ENCODE assay signal across 14 cellular contexts in the genomic region with DNA sequence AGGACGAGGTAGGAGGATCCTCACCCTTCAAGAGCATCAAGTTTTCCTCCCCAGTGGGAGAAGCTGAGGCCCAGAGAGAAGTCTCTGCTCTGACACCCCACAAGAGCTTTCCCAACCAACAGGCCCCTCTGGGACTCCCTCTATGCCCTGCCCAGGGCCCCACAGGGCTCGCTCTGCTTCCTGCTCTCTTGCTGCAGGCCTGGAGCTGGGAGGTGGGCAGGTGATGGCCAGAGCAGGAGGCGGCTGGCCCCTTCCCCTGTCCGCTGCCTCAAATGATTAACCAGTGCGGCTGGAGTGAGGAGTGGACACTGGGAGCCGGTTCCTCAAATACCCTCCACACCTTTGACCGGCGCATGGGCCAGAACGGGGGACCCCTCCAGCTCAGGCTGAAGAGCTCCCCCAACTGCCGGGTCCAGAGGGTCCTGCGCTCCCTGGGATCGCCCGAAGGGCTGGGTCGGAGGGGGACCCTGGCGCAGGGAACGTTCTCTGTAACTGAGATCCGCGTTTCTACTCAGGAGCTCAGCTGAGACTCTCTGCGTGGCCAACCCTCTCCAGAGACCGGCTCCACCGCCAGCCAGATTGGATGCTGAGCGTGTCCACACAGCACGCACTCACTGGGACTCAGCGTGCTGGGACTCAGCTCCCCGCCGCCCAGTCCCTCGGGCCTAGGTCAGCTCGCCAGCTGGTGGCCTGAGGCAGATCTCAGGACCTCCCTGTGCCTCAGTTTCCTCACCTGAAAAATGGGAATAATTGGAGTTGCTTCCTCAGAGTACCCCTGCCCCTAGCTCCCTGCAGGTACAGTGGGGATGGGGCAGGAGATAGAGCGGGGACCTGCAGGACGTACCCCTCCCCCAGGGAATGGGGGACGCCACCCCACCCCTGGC. TPM values are rescaled to one million over a fixed set of nuclear protein-coding genes. Genes with fewer than 3 reads are reported as not detected.
A peak's percentile ranks its signal among the peaks of the same experiment; 100 is the strongest.
DNase-seq lines count a peak whose midpoint lies in the region; TF ChIP-seq lines count a peak whose summit lies in the region.
"Had no signal": no experiment of that assay in that cellular context is flagged by ENCODE, and none has a peak within 500 bp of the region (broad histone marks: within the 10 kb centered on the region; RNA-seq: fewer than 3 reads in every experiment).

No MANE protein-coding gene starts in this region.

- no peaks in the 10 kb centered on the region for H3K36me3 Mint-ChIP-seq in HFFc6 (ENCODE audit: low read depth)
- H3K36me3 Mint-ChIP-seq: neural progenitor cell had no signal

- H3K27ac Mint-ChIP-seq in HFFc6 = peak overlapping the region; percentile 88
- H3K27ac Mint-ChIP-seq: neural progenitor cell had no signal

- H3K27me3 ChIP-seq in BE2C = peaks cover 83% of the 10 kb centered on the region

- no peak for TF ChIP-seq CTCF in HFFc6 (IDR thresholded peaks at IDR 0.05)
- TF ChIP-seq CTCF in BE2C (IDR thresholded peaks at IDR 0.05; ENCODE audit: low read depth, low read length) = no peak

- H3K9me3 Mint-ChIP-seq in HFFc6 = no peaks in the 10 kb centered on the region
- H3K9me3 Mint-ChIP-seq: neural progenitor cell had no signal

- H3K36me3 ChIP-seq in BE2C = no peaks in the 10 kb centered on the region
- H3K36me3 ChIP-seq: neural progenitor cell, vagina had no signal

- DNase-seq in COLO668 (lab: John Stamatoyannopoulos, UW; ENCODE audit: unreplicated experiment) = peak; percentile 16
- DNase-seq in HFFc6 = peak; percentile 55
- DNase-seq in activated CD8-positive, alpha-beta memory T cell treated with anti-CD3 and anti-CD28 coated beads, Interleukin-2, amount 50 U/mL, for 48 hours = peak; percentile 61
- peak; percentile 59 for DNase-seq in kidney tubule cell (ENCODE audit: low spot score)
- no peak for DNase-seq in D341Med (ENCODE audit: low spot score)
- DNase-seq in SW480 (ENCODE audit: low spot score) = no peak
- DNase-seq in SHP77 treated with DMSO at 0.1 percent for 48 hours (lab: John Stamatoyannopoulos, UW) = no peak
- no peak for DNase-seq in BE2C
- DNase-seq: central memory CD4-positive, alpha-beta T cell; GF-D8; NCI-H1105; Right ventricle myocardium superior had no signal

- H3K9me3 ChIP-seq in BE2C = no peaks in the 10 kb centered on the region
- H3K9me3 ChIP-seq: vagina had no signal

- H3K4me1 Mint-ChIP-seq in HFFc6 (ENCODE audit: low read depth) = peaks cover 17% of the 10 kb centered on the region

- H3K27me3 Mint-ChIP-seq in HFFc6 (ENCODE audit: insufficient read depth) = peaks cover 20% of the 10 kb centered on the region

- peak overlapping the region; percentile 86; the same call in 1 of the 2 replicates for H3K4me3 Mint-ChIP-seq in HFFc6

- no peak overlapping the region for H3K4me3 ChIP-seq in BE2C (ENCODE audit: low read depth, low read length)
- H3K4me3 ChIP-seq: neural progenitor cell, vagina had no signal

- no peaks in the 10 kb centered on the region for H3K4me1 ChIP-seq in BE2C

RNA-seq across cellular contexts. Expression of gene ONECUT3, which starts 6.7 kb away (rescaled TPM):
- total RNA-seq in HFFc6 (2021; fragmentation: NEBNext Ultra II Directional; extraction: Animal tissue kit (Norgen Biotek cat#: 25700)) = not detected
- polyA plus RNA-seq in BE2C (2012; ENCODE audit: insufficient read depth, insufficient read length, low read depth) = not detected
- total RNA-seq: Right ventricle myocardium superior, vagina had no signal

Comparison
In these comparisons a context has a peak if more than half of its experiments do, and no peak if none do; other contexts are left out.
1. DNase-seq: peak in COLO668 (single experiment), HFFc6 (single experiment), activated CD8-positive, alpha-beta memory T cell treated with anti-CD3 and anti-CD28 coated beads, Interleukin-2, amount 50 U/mL, for 48 hours (single experiment) and kidney tubule cell (single experiment); none in D341Med (single experiment), SW480 (single experiment), SHP77 treated with DMSO at 0.1 percent for 48 hours (single experiment) and BE2C (single experiment).